Comparison of ENCODE assay signal across 18 cellular contexts in genomic region chr1:205076245-205076761, GRCh38. TPM values are rescaled to one million over a fixed set of nuclear protein-coding genes. Genes with fewer than 3 reads are reported as not detected.
"Had no signal": no experiment of that assay in that cellular context is flagged by ENCODE, and none has a peak within 500 bp of the region (broad histone marks: within the 10 kb centered on the region; RNA-seq: fewer than 3 reads in every experiment).

No MANE protein-coding gene starts in this region.

- H3K27ac ChIP-seq: ascending aorta, gastroesophageal sphincter, heart right ventricle, right atrium auricular region had no signal

- DNase-seq: activated naive CD4-positive, alpha-beta T cell; activated naive CD8-positive, alpha-beta T cell treated with anti-CD3 and anti-CD28 coated beads, Interleukin-2, amount 10 ng/mL, durations not matched to agents 7 days and 5 days; erythroblast; nephron progenitor cell; occipital lobe; stimulated activated CD4-positive, alpha-beta T cell treated with anti-CD3 and anti-CD28 coated beads, Interleukin-2, amount 100 ng/mL, for 48 hours; stimulated activated naive CD4-positive, alpha-beta T cell; T-helper 17 cell; trophoblast cell had no signal

- H3K9me3 Mint-ChIP-seq: activated naive CD8-positive, alpha-beta T cell treated with anti-CD3 and anti-CD28 coated beads, Interleukin-2, amount 10 ng/mL, durations not matched to agents 7 days and 5 days; activated T-helper 1 cell treated with anti-CD3 and anti-CD28 coated beads, Interleukin-12 subunit alpha, Interleukin-12 subunit beta, Interleukin-2, Interleukin-4 antibody, amounts not matched to agents 30 ng/mL and 10 ng/mL and 1 ng/mL, durations not matched to agents 14 hours and 24 hours and 36 hours; mesothelial cell of epicardium; nephron progenitor cell had no signal

- H3K27me3 Mint-ChIP-seq: activated naive CD8-positive, alpha-beta T cell treated with anti-CD3 and anti-CD28 coated beads, Interleukin-2, amount 10 ng/mL, durations not matched to agents 7 days and 5 days; progenitor cell of endocrine pancreas; T-helper 17 cell had no signal

- ATAC-seq: gastroesophageal sphincter, T-helper 17 cell had no signal

- H3K9me3 ChIP-seq: ascending aorta, gastroesophageal sphincter, heart right ventricle, right atrium auricular region had no signal

- H3K4me3 Mint-ChIP-seq: activated naive CD8-positive, alpha-beta T cell treated with anti-CD3 and anti-CD28 coated beads, Interleukin-2, amount 10 ng/mL, durations not matched to agents 7 days and 5 days; activated T-helper 1 cell treated with anti-CD3 and anti-CD28 coated beads, Interleukin-12 subunit alpha, Interleukin-12 subunit beta, Interleukin-2, Interleukin-4 antibody, amounts not matched to agents 30 ng/mL and 10 ng/mL and 1 ng/mL, durations not matched to agents 14 hours and 24 hours and 36 hours; mesothelial cell of epicardium; nephron progenitor cell; T-helper 17 cell had no signal

- H3K4me3 ChIP-seq: ascending aorta, gastroesophageal sphincter, heart right ventricle, lung, right atrium auricular region had no signal

- H3K27me3 ChIP-seq: ascending aorta, gastroesophageal sphincter, heart right ventricle, right atrium auricular region had no signal

- H3K4me1 ChIP-seq: ascending aorta, gastroesophageal sphincter had no signal

- H3K36me3 ChIP-seq: ascending aorta, gastroesophageal sphincter, heart right ventricle, right atrium auricular region had no signal

- H3K4me1 Mint-ChIP-seq: activated naive CD8-positive, alpha-beta T cell treated with anti-CD3 and anti-CD28 coated beads, Interleukin-2, amount 10 ng/mL, durations not matched to agents 7 days and 5 days; mesothelial cell of epicardium; nephron progenitor cell; T-helper 17 cell had no signal

- H3K27ac Mint-ChIP-seq: activated naive CD8-positive, alpha-beta T cell treated with anti-CD3 and anti-CD28 coated beads, Interleukin-2, amount 10 ng/mL, durations not matched to agents 7 days and 5 days; activated T-helper 1 cell treated with anti-CD3 and anti-CD28 coated beads, Interleukin-12 subunit alpha, Interleukin-12 subunit beta, Interleukin-2, Interleukin-4 antibody, amounts not matched to agents 30 ng/mL and 10 ng/mL and 1 ng/mL, durations not matched to agents 14 hours and 24 hours and 36 hours; mesothelial cell of epicardium; progenitor cell of endocrine pancreas; T-helper 17 cell had no signal

RNA-seq across cellular contexts. Expression of gene TMEM81, which starts 8.0 kb away (rescaled TPM):
- total RNA-seq: ascending aorta had no signal

RNA-seq across cellular contexts. Expression of gene CNTN2, which starts 33.3 kb away (rescaled TPM):
- total RNA-seq: activated naive CD8-positive, alpha-beta T cell treated with anti-CD3 and anti-CD28 coated beads, Interleukin-2, amount 10 ng/mL, durations not matched to agents 7 days and 5 days; activated T-helper 1 cell treated with anti-CD3 and anti-CD28 coated beads, Interleukin-12 subunit alpha, Interleukin-12 subunit beta, Interleukin-2, Interleukin-4 antibody, amounts not matched to agents 30 ng/mL and 10 ng/mL and 1 ng/mL, durations not matched to agents 14 hours and 24 hours and 36 hours; chondrocyte; progenitor cell of endocrine pancreas; T-helper 17 cell had no signal
